8 cellular contexts compared by ENCODE assay signal in the genomic region with DNA sequence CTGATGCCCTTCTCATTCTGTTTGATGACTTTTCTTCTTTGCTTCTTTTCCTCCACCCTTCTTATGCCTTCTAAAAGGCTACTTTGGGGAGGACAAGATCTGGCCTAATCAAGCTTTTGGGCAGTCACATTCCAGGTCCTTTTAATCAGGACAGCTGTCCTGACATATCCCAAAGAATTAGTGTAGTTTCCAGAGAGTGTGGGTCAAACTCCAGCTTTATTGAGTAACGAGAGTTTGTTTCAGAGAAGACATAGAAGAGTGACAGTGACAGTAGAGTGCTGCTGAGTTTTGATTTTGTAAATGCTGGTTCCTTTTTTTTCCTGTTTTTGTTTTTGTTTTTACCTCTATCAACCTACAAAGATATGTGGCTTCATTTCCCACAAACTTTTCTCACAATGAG.
"Had no signal": no experiment of that assay in that cellular context is flagged by ENCODE, and none has a peak within 500 bp of the region (broad histone marks: within the 10 kb centered on the region; RNA-seq: fewer than 3 reads in every experiment).

No MANE protein-coding gene starts in this region.

- ATAC-seq: GM23338 had no signal

- DNase-seq: H9, HCEC 1CT, KBM-7 had no signal

- H3K36me3 Mint-ChIP-seq: IgD-negative memory B cell had no signal

- H3K27ac Mint-ChIP-seq: GM23338, H9, IgD-negative memory B cell had no signal

- H2AFZ ChIP-seq: GM23338 had no signal

- H3K9me3 Mint-ChIP-seq: GM23338, H9 had no signal

- H3K4me3 ChIP-seq: GM23338 had no signal

- FAIRE-seq: H1, H54, HTR-8/SVneo had no signal

- H3K4me3 Mint-ChIP-seq: GM23338, H9, IgD-negative memory B cell had no signal

- H3K4me2 ChIP-seq: GM23338 had no signal
